Comparison of ENCODE assay signal across 8 cellular contexts in genomic region chr21:45439171-45439872, GRCh38.
DNase-seq lines count a peak whose midpoint lies in the region; ATAC-seq lines count a peak whose summit lies in the region.

No MANE protein-coding gene starts in this region.

- H3K9me3 ChIP-seq in BLaER1: peaks cover 5% of the 10 kb centered on the region; the same call in 1 of the 2 replicates

- ATAC-seq in GM21619 (IDR thresholded peaks at IDR 0.05; ENCODE audit: unreplicated experiment) (peak; percentile 58), GM19324 (IDR thresholded peaks at IDR 0.05; ENCODE audit: low FRiP score, unreplicated experiment) (no peak)

- H3K4me3 ChIP-seq in BLaER1: no peak overlapping the region

- no peaks in the 10 kb centered on the region for H3K36me3 ChIP-seq in BLaER1

- H3K4me2 ChIP-seq in BLaER1: peak overlapping the region; percentile 69

- H3K27ac ChIP-seq in BLaER1: no peak overlapping the region

- peaks cover 52% of the 10 kb centered on the region for H3K4me1 ChIP-seq in BLaER1

- H3K27me3 ChIP-seq in BLaER1: no peaks in the 10 kb centered on the region

- no peak overlapping the region for H3K9ac ChIP-seq in BLaER1

- DNase-seq in NCI-H2196 treated with DMSO at 0.1 percent for 48 hours (lab: John Stamatoyannopoulos, UW; ENCODE audit: unreplicated experiment) (peak; percentile 41), kidney glomerular epithelial cell (lab: John Stamatoyannopoulos, UW) (peak; percentile 82)
- peak; percentile 79 for DNase-seq in activated CD4-positive, alpha-beta T cell treated with anti-CD3 and anti-CD28 coated beads for 1 hour
- peak; percentile 74 for DNase-seq in central memory CD4-positive, alpha-beta T cell
- peak; percentile 70 to 81 for DNase-seq in stimulated activated CD4-positive, alpha-beta T cell treated with anti-CD3 and anti-CD28 coated beads, Interleukin-1b, Interleukin-23, amount 100 ng/mL, for 1 hour (ENCODE audit: low read depth in 2 of 2)

- no peaks in the 10 kb centered on the region for H4K20me1 ChIP-seq in BLaER1
